Comparison of ENCODE assay signal across 9 cellular contexts in genomic region chrX:152958047-152958446, GRCh38. TPM values are rescaled to one million over a fixed set of nuclear protein-coding genes. Genes with fewer than 3 reads are reported as not detected.
A peak's percentile ranks its signal among the peaks of the same experiment; 100 is the strongest.
DNase-seq lines count a peak whose midpoint lies in the region; ATAC-seq, FAIRE-seq and TF ChIP-seq lines count a peak whose summit lies in the region.
"Had no signal": no experiment of that assay in that cellular context is flagged by ENCODE, and none has a peak within 500 bp of the region (broad histone marks: within the 10 kb centered on the region; RNA-seq: fewer than 3 reads in every experiment).

No MANE protein-coding gene starts in this region.

- no peaks in the 10 kb centered on the region for H3K27me3 Mint-ChIP-seq in type B pancreatic cell

- DNase-seq in heart left ventricle = no peak
- no peak for DNase-seq in right cardiac atrium
- DNase-seq in type B pancreatic cell (ENCODE audit: extremely low spot score, unreplicated experiment) = no peak
- DNase-seq in HPDE6-E6E7 (ENCODE audit: extremely low spot score) = no peak
- no peak for DNase-seq in RCC 7860 (ENCODE audit: low spot score)
- no peak for DNase-seq in NCI-H446 (lab: John Stamatoyannopoulos, UW)

- no peaks in the 10 kb centered on the region for H3K4me1 Mint-ChIP-seq in type B pancreatic cell (ENCODE audit: unreplicated experiment)

- H3K4me3 ChIP-seq in heart left ventricle (peak overlapping the region in 7 of 12 donors; percentile 34 to 51 (median 40)), right cardiac atrium (ENCODE audit: low read length) (no peak overlapping the region), SU-DHL-6 (ENCODE audit: insufficient read depth, low read length, poor library complexity, severe bottlenecking) (no peak overlapping the region), iPS-18a (ENCODE audit: low read length) (peak overlapping the region; percentile 27)

- intact Hi-C loops in heart left ventricle (cut with DNase I) (loop anchor here in 2 of 10 donors (1.0 to 5.0 kb wide), 4 partner anchors 17 to 1577 kb away; no protein-coding TSS in a partner anchor), right cardiac atrium (cut with DNase I) (no loop called here)

- H3K36me3 ChIP-seq in heart left ventricle (no peaks in the 10 kb centered on the region), SU-DHL-6 (ENCODE audit: low read length) (no peaks in the 10 kb centered on the region), iPS-18a (ENCODE audit: control insufficient read depth, low read depth, low read length) (no peaks in the 10 kb centered on the region)

- H3K9me2 ChIP-seq in SU-DHL-6 (replicated peaks; ENCODE audit: insufficient read depth, low read length) = no peaks in the 10 kb centered on the region

- no peaks in the 10 kb centered on the region for H3F3A ChIP-seq in SU-DHL-6 (ENCODE audit: insufficient read depth)

- no peaks in the 10 kb centered on the region for H3K9me3 Mint-ChIP-seq in type B pancreatic cell

- H3K79me2 ChIP-seq in SU-DHL-6 (ENCODE audit: insufficient read depth, low read length) = no peaks in the 10 kb centered on the region

- H3K27me3 ChIP-seq in heart left ventricle (peaks cover 0 to 9% (median 0%) of the 10 kb centered on the region in 9 donors), right cardiac atrium (ENCODE audit: control insufficient read depth, insufficient read depth) (no peaks in the 10 kb centered on the region), SU-DHL-6 (ENCODE audit: low read length) (no peaks in the 10 kb centered on the region), iPS-18a (ENCODE audit: control insufficient read depth, insufficient read depth, low read length) (no peaks in the 10 kb centered on the region)

- H3K36me3 Mint-ChIP-seq in type B pancreatic cell = no peaks in the 10 kb centered on the region

- peaks cover 0 to 8% (median 0%) of the 10 kb centered on the region in 12 donors for H3K4me1 ChIP-seq in heart left ventricle
- peaks cover 2% of the 10 kb centered on the region for H3K4me1 ChIP-seq in right cardiac atrium (ENCODE audit: control insufficient read depth, insufficient read depth, low read length)
- H3K4me1 ChIP-seq in iPS-18a (ENCODE audit: control insufficient read depth, low read depth, low read length) = no peaks in the 10 kb centered on the region

- 72 to 84% (median 82%) methylated on average over 5 of the region's 5 CpGs for WGBS in heart left ventricle, 4 donors
- WGBS in right cardiac atrium = 73% methylated on average over 5 of the region's 5 CpGs

- H3K4me2 ChIP-seq in SU-DHL-6 (ENCODE audit: low read depth, low read length, poor library complexity, severe bottlenecking) = peak overlapping the region; percentile 54

- H3K27ac ChIP-seq in heart left ventricle (peak overlapping the region in 7 of 12 donors; percentile 47 to 74 (median 54)), right cardiac atrium (ENCODE audit: low read length) (no peak overlapping the region), SU-DHL-6 (ENCODE audit: low read depth, low read length) (no peak overlapping the region), iPS-18a (ENCODE audit: low read length) (no peak overlapping the region)

- no peak overlapping the region for H3K9ac ChIP-seq in SU-DHL-6 (ENCODE audit: low read length)
- no peak overlapping the region for H3K9ac ChIP-seq in iPS-18a (ENCODE audit: low read length)

- peak overlapping the region; percentile 77 for H2AFZ ChIP-seq in SU-DHL-6 (ENCODE audit: low read depth, low read length, severe bottlenecking)

- TF ChIP-seq CTCF in heart left ventricle (IDR thresholded peaks at IDR 0.05) (no peak), SU-DHL-6 (IDR thresholded peaks at IDR 0.05; ENCODE audit: insufficient read depth, low read length, poor library complexity, severe bottlenecking) (no peak), type B pancreatic cell (conservative IDR thresholded peaks at IDR 0.05) (no peak)

- peak overlapping the region; percentile 71 for H3K4me3 Mint-ChIP-seq in type B pancreatic cell

- ATAC-seq in heart left ventricle = no peak
- ATAC-seq in right cardiac atrium = no peak

- H3K9me3 ChIP-seq in heart left ventricle = no peaks in the 10 kb centered on the region
- no peaks in the 10 kb centered on the region for H3K9me3 ChIP-seq in right cardiac atrium (ENCODE audit: control insufficient read depth, low read length)
- no peaks in the 10 kb centered on the region for H3K9me3 ChIP-seq in SU-DHL-6 (ENCODE audit: insufficient read depth, low read length)
- peaks cover 10% of the 10 kb centered on the region for H3K9me3 ChIP-seq in iPS-18a (ENCODE audit: control insufficient read depth, low read depth, low read length)

- H4K20me1 ChIP-seq in SU-DHL-6 (ENCODE audit: low read depth, low read length) = no peaks in the 10 kb centered on the region

- no peak for FAIRE-seq in RCC 7860 (lab: Jason Lieb, UNC)

- H3K27ac Mint-ChIP-seq in type B pancreatic cell = peak overlapping the region; percentile 87

- no peak for TF ChIP-seq POLR2A in heart left ventricle (IDR thresholded peaks at IDR 0.05)

RNA-seq across cellular contexts. Expression of gene PNMA5, which starts 35.9 kb away (rescaled TPM):
- total RNA-seq in heart left ventricle (not detected), right cardiac atrium (under 1 TPM in 1 of 4 donors, not detected in 3; 0.12 TPM), type B pancreatic cell (ENCODE audit: low replicate concordance) (0.22 TPM in 1 of 2 replicates, not detected in the other)
- polyA plus RNA-seq in heart left ventricle (not detected), right cardiac atrium (not detected)
- total RNA-seq: dermis microvascular lymphatic vessel endothelial cell had no signal

Comparison
In these comparisons a context has a peak if more than half of its experiments do, and no peak if none do; other contexts are left out.
1. H3K27ac ChIP-seq: peak in heart left ventricle (7 of 12); none in right cardiac atrium (single experiment), SU-DHL-6 (single experiment) and iPS-18a (single experiment).
2. H3K4me3 ChIP-seq: peak in heart left ventricle (7 of 12) and iPS-18a (single experiment); none in right cardiac atrium (single experiment) and SU-DHL-6 (single experiment).